13 cellular contexts compared by ENCODE assay signal in the genomic region with DNA sequence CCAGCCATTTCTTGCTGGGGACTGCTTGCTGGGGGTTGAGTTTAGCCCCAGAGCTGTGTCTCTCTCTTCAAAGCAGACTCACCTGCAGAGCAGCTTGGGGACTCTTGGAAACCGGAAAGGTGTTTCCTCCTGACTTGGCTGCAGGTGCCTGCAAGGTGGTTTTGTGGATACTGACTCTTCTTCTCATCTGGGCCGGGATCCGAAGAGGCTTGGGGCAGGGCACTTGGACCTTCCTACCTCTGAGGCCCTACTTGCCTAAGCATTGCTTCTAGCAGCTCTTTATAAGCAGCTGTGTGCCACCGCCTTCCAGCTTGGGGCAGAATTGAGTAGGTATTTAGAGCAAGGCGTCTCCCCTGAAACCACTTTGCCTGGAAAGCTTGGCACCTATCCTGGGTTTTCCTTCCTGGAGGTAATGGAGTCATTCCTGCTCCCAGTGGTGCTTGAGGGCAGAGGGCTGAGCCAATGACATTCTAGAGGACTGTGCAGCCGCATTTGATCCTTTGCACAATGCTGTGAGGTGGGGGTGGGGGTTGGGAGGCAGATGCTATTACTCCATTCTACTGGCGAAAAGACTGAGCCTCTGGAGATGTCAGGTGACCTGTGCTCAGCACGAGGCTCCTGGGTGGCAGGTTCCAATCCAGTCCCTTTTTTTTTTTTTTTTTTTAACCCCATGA. TPM values are rescaled to one million over a fixed set of nuclear protein-coding genes. Genes with fewer than 3 reads are reported as not detected.
DNase-seq lines count a peak whose midpoint lies in the region; ATAC-seq and TF ChIP-seq lines count a peak whose summit lies in the region.
"Had no signal": no experiment of that assay in that cellular context is flagged by ENCODE, and none has a peak within 500 bp of the region (broad histone marks: within the 10 kb centered on the region; RNA-seq: fewer than 3 reads in every experiment).

No MANE protein-coding gene starts in this region.

- H3K36me3 ChIP-seq in PC-3 (ENCODE audit: low read depth, low read length) (no peaks in the 10 kb centered on the region), esophagus squamous epithelium (no peaks in the 10 kb centered on the region)

- H3K4me3 Mint-ChIP-seq in HFFc6 = no peak overlapping the region; the same call in 1 of the 2 replicates
- no peak overlapping the region for H3K4me3 Mint-ChIP-seq in activated T-helper 2 cell treated with anti-CD3 and anti-CD28 coated beads, Interferon-gamma antibody, Interleukin-2, Interleukin-4, amounts not matched to agents 10 μg/mL and 5 μg/mL and 100 μg/mL, durations not matched to agents 14 hours and 24 hours and 36 hours (ENCODE audit: low read depth)
- H3K4me3 Mint-ChIP-seq: brain, GM23338 had no signal

- H3K4me1 ChIP-seq in PC-3 (ENCODE audit: insufficient read depth, low read length) = peaks cover 35% of the 10 kb centered on the region
- H3K4me1 ChIP-seq in esophagus squamous epithelium = peaks cover 25 to 51% (median 32%) of the 10 kb centered on the region in 3 donors

- H3K9me3 Mint-ChIP-seq in HFFc6 = no peaks in the 10 kb centered on the region
- H3K9me3 Mint-ChIP-seq in activated T-helper 2 cell treated with anti-CD3 and anti-CD28 coated beads, Interferon-gamma antibody, Interleukin-2, Interleukin-4, amounts not matched to agents 10 μg/mL and 5 μg/mL and 100 μg/mL, durations not matched to agents 14 hours and 24 hours and 36 hours = no peaks in the 10 kb centered on the region
- H3K9me3 Mint-ChIP-seq: brain, GM23338 had no signal

- H3K27me3 ChIP-seq in PC-3 (ENCODE audit: low read length) (no peaks in the 10 kb centered on the region), esophagus squamous epithelium (no peaks in the 10 kb centered on the region)

- H3K9ac ChIP-seq in PC-3 (ENCODE audit: low read length) = no peak overlapping the region; the same call in 1 of the 2 replicates

- POLR2A ChIA-PET in PC-3 (lab: Charles Lee; ENCODE audit: unreplicated experiment) = interaction anchor here (0.6 kb wide), 1 partner anchor 22 kb away, joined by 16 read pairs; no protein-coding TSS in a partner anchor

- no peaks in the 10 kb centered on the region for H3K27me3 Mint-ChIP-seq in HFFc6 (ENCODE audit: insufficient read depth)
- H3K27me3 Mint-ChIP-seq in activated T-helper 2 cell treated with anti-CD3 and anti-CD28 coated beads, Interferon-gamma antibody, Interleukin-2, Interleukin-4, amounts not matched to agents 10 μg/mL and 5 μg/mL and 100 μg/mL, durations not matched to agents 14 hours and 24 hours and 36 hours (ENCODE audit: low read depth) = no peaks in the 10 kb centered on the region

- no peaks in the 10 kb centered on the region for H3K9me2 ChIP-seq in PC-3 (replicated peaks; ENCODE audit: low read length)

- no peaks in the 10 kb centered on the region for H4K20me1 ChIP-seq in PC-3 (ENCODE audit: low read length)

- H3K9me3 ChIP-seq in PC-3 (ENCODE audit: low read length) (no peaks in the 10 kb centered on the region), esophagus squamous epithelium (no peaks in the 10 kb centered on the region)

- BruUV-seq in PC-3 (replicated peaks; lab: Mats Ljungman, UMichigan) = no TSS peak

- DNase-seq in HFFc6 = no peak
- DNase-seq in PC-3 = peak; percentile 38
- no peak for DNase-seq in esophagus squamous epithelium (lab: John Stamatoyannopoulos, UW)
- peak; percentile 66 for DNase-seq in renal cortical epithelial cell (ENCODE audit: low read depth)
- DNase-seq in globus pallidus (ENCODE audit: low spot score) = no peak
- no peak for DNase-seq in NCI-H2227 treated with DMSO at 0.1 percent for 48 hours (lab: John Stamatoyannopoulos, UW)
- no peak for DNase-seq in activated T-helper 2 cell treated with anti-CD3 and anti-CD28 coated beads, Interferon-gamma antibody, Interleukin-2, Interleukin-4, amounts not matched to agents 10 μg/mL and 5 μg/mL and 100 μg/mL, durations not matched to agents 14 hours and 24 hours and 36 hours (ENCODE audit: low spot score)
- DNase-seq in coronary artery (ENCODE audit: low spot score) = no peak
- DNase-seq: NCI-H187 had no signal

- H3K79me2 ChIP-seq in PC-3 (ENCODE audit: low read length) = peaks cover 14% of the 10 kb centered on the region

- peak overlapping the region; percentile 30 for H3K4me2 ChIP-seq in PC-3 (ENCODE audit: low read length)
- H3K4me2 ChIP-seq: GM23338 had no signal

- CTCF ChIA-PET in PC-3 (lab: Charles Lee) = no interaction called here

- H3K27ac ChIP-seq in PC-3 (ENCODE audit: low read length) (peak overlapping the region; percentile 52), esophagus squamous epithelium (peak overlapping the region in 3 of 4 donors; percentile 31 to 63 (median 34)), coronary artery (peak overlapping the region in 1 of 2 donors; percentile 70)
- H3K27ac ChIP-seq: HL-60, SK-N-MC had no signal

- peak overlapping the region; percentile 75 for H2AFZ ChIP-seq in PC-3 (ENCODE audit: low read length)

- no peaks in the 10 kb centered on the region for H3F3A ChIP-seq in PC-3 (ENCODE audit: low read length, unreplicated experiment)

- WGBS in esophagus squamous epithelium, 2 donors = 39 to 45% methylated on average over 5 to 8 of the region's 8 CpGs

- TF ChIP-seq CTCF in HFFc6 (IDR thresholded peaks at IDR 0.05) = no peak
- TF ChIP-seq CTCF in PC-3 (conservative IDR thresholded peaks at IDR 0.05; ENCODE audit: low read depth, low read length) = no peak
- TF ChIP-seq CTCF in esophagus squamous epithelium (IDR thresholded peaks at IDR 0.05) = no peak
- no peak for TF ChIP-seq CTCF in coronary artery (IDR thresholded peaks at IDR 0.05)

- no peaks in the 10 kb centered on the region for H3K36me3 Mint-ChIP-seq in HFFc6 (ENCODE audit: low read depth)
- H3K36me3 Mint-ChIP-seq in activated T-helper 2 cell treated with anti-CD3 and anti-CD28 coated beads, Interferon-gamma antibody, Interleukin-2, Interleukin-4, amounts not matched to agents 10 μg/mL and 5 μg/mL and 100 μg/mL, durations not matched to agents 14 hours and 24 hours and 36 hours (ENCODE audit: low read depth) = no peaks in the 10 kb centered on the region
- H3K36me3 Mint-ChIP-seq: brain had no signal

- no peak for TF ChIP-seq POLR2A in esophagus squamous epithelium (IDR thresholded peaks at IDR 0.05)

- H3K4me1 Mint-ChIP-seq in HFFc6 (ENCODE audit: low read depth) = peaks cover 38% of the 10 kb centered on the region
- peaks cover 47% of the 10 kb centered on the region for H3K4me1 Mint-ChIP-seq in activated T-helper 2 cell treated with anti-CD3 and anti-CD28 coated beads, Interferon-gamma antibody, Interleukin-2, Interleukin-4, amounts not matched to agents 10 μg/mL and 5 μg/mL and 100 μg/mL, durations not matched to agents 14 hours and 24 hours and 36 hours (ENCODE audit: low read depth)

- ATAC-seq in PC-3 = no peak
- ATAC-seq: GM23338 had no signal

- intact Hi-C loops in PC-3 (cut with micrococcal nuclease) = no loop called here
- intact Hi-C loops in esophagus squamous epithelium (cut with DNase I) = no loop called here
- intact Hi-C loops in activated T-helper 2 cell treated with anti-CD3 and anti-CD28 coated beads, Interferon-gamma antibody, Interleukin-2, Interleukin-4, amounts not matched to agents 10 μg/mL and 5 μg/mL and 100 μg/mL, durations not matched to agents 14 hours and 24 hours and 36 hours (cut with micrococcal nuclease) = no loop called here

- peak overlapping the region; percentile 99 for H3K27ac Mint-ChIP-seq in HFFc6
- H3K27ac Mint-ChIP-seq in activated T-helper 2 cell treated with anti-CD3 and anti-CD28 coated beads, Interferon-gamma antibody, Interleukin-2, Interleukin-4, amounts not matched to agents 10 μg/mL and 5 μg/mL and 100 μg/mL, durations not matched to agents 14 hours and 24 hours and 36 hours = no peak overlapping the region
- H3K27ac Mint-ChIP-seq: GM23338 had no signal

- H3K4me3 ChIP-seq in PC-3 (ENCODE audit: low read length) (no peak overlapping the region), esophagus squamous epithelium (no peak overlapping the region), coronary artery (no peak overlapping the region)
- H3K4me3 ChIP-seq: GM23338, SK-N-MC had no signal

RNA-seq across cellular contexts. Expression of gene CTSZ, which starts 3.4 kb away (rescaled TPM):
- total RNA-seq in HFFc6 (2021; fragmentation: NEBNext Ultra II Directional; extraction: Animal tissue kit (Norgen Biotek cat#: 25700)) = 100 to 1,000 TPM; 124 to 240 (median 136) TPM
- 191 and 225 TPM in 2 replicates for total RNA-seq in PC-3 (2014; rRNA removed)
- 10 to 100 TPM; 22.3 to 89.7 (median 57.2) TPM for total RNA-seq in esophagus squamous epithelium
- 244 and 387 TPM in 2 replicates for total RNA-seq in renal cortical epithelial cell
- 62.0 and 66.1 TPM in 2 replicates for total RNA-seq in activated T-helper 2 cell treated with anti-CD3 and anti-CD28 coated beads, Interferon-gamma antibody, Interleukin-2, Interleukin-4, amounts not matched to agents 10 μg/mL and 5 μg/mL and 100 μg/mL, durations not matched to agents 14 hours and 24 hours and 36 hours

RNA-seq across cellular contexts. Expression of gene TUBB1, which starts 8.8 kb away (rescaled TPM):
- total RNA-seq in HFFc6 (2021; fragmentation: NEBNext Ultra II Directional; extraction: Animal tissue kit (Norgen Biotek cat#: 25700)) = not detected
- total RNA-seq in PC-3 (2014; rRNA removed) = not detected in 2 replicates
- total RNA-seq in esophagus squamous epithelium = under 1 TPM in 1 of 4 donors, not detected in 3; 0.19 TPM
- not detected in 2 replicates for total RNA-seq in renal cortical epithelial cell
- not detected in 2 replicates for total RNA-seq in activated T-helper 2 cell treated with anti-CD3 and anti-CD28 coated beads, Interferon-gamma antibody, Interleukin-2, Interleukin-4, amounts not matched to agents 10 μg/mL and 5 μg/mL and 100 μg/mL, durations not matched to agents 14 hours and 24 hours and 36 hours
- total RNA-seq: GM23338 had no signal

RNA-seq across cellular contexts. Expression of gene ATP5F1E, which starts 21.7 kb away (rescaled TPM):
- 10 to 100 TPM; 75.0 to 91.4 (median 84.4) TPM for total RNA-seq in HFFc6 (2021; fragmentation: NEBNext Ultra II Directional; extraction: Animal tissue kit (Norgen Biotek cat#: 25700))
- 47.1 and 58.5 TPM in 2 replicates for total RNA-seq in PC-3 (2014; rRNA removed)
- total RNA-seq in esophagus squamous epithelium = 10 to 100 TPM; 11.6 to 35.5 (median 26.0) TPM
- 22.2 and 24.7 TPM in 2 replicates for total RNA-seq in renal cortical epithelial cell
- 61.2 and 66.9 TPM in 2 replicates for total RNA-seq in activated T-helper 2 cell treated with anti-CD3 and anti-CD28 coated beads, Interferon-gamma antibody, Interleukin-2, Interleukin-4, amounts not matched to agents 10 μg/mL and 5 μg/mL and 100 μg/mL, durations not matched to agents 14 hours and 24 hours and 36 hours

RNA-seq across cellular contexts. Expression of gene NELFCD, which starts 29.4 kb away (rescaled TPM):
- 10 to 100 TPM; 52.3 to 64.0 (median 62.1) TPM for total RNA-seq in HFFc6 (2021; fragmentation: NEBNext Ultra II Directional; extraction: Animal tissue kit (Norgen Biotek cat#: 25700))
- total RNA-seq in PC-3 (2014; rRNA removed) (131 and 144 TPM in 2 replicates), esophagus squamous epithelium (10 to 100 TPM; 40.5 to 64.3 (median 49.9) TPM), renal cortical epithelial cell (48.4 and 107 TPM in 2 replicates)
- total RNA-seq in activated T-helper 2 cell treated with anti-CD3 and anti-CD28 coated beads, Interferon-gamma antibody, Interleukin-2, Interleukin-4, amounts not matched to agents 10 μg/mL and 5 μg/mL and 100 μg/mL, durations not matched to agents 14 hours and 24 hours and 36 hours = 111 and 113 TPM in 2 replicates

RNA-seq across cellular contexts. Expression of gene PRELID3B, which starts 32.1 kb away (rescaled TPM):
- total RNA-seq in HFFc6 (2021; fragmentation: NEBNext Ultra II Directional; extraction: Animal tissue kit (Norgen Biotek cat#: 25700)) = 10 to 100 TPM; 55.2 to 64.1 (median 59.8) TPM
- 118 and 181 TPM in 2 replicates for total RNA-seq in PC-3 (2014; rRNA removed)
- total RNA-seq in esophagus squamous epithelium = 10 to 100 TPM; 44.7 to 73.1 (median 68.5) TPM
- 86.5 and 133 TPM in 2 replicates for total RNA-seq in renal cortical epithelial cell
- 106 and 112 TPM in 2 replicates for total RNA-seq in activated T-helper 2 cell treated with anti-CD3 and anti-CD28 coated beads, Interferon-gamma antibody, Interleukin-2, Interleukin-4, amounts not matched to agents 10 μg/mL and 5 μg/mL and 100 μg/mL, durations not matched to agents 14 hours and 24 hours and 36 hours

Comparison
In these comparisons a context has a peak if more than half of its experiments do, and no peak if none do; other contexts are left out.
1. DNase-seq: peak in PC-3 (single experiment) and renal cortical epithelial cell (single experiment); none in HFFc6 (single experiment), esophagus squamous epithelium (single experiment), globus pallidus (single experiment), NCI-H2227 treated with DMSO at 0.1 percent for 48 hours (single experiment), activated T-helper 2 cell treated with anti-CD3 and anti-CD28 coated beads, Interferon-gamma antibody, Interleukin-2, Interleukin-4, amounts not matched to agents 10 μg/mL and 5 μg/mL and 100 μg/mL, durations not matched to agents 14 hours and 24 hours and 36 hours (single experiment) and coronary artery (single experiment).